8 cellular contexts compared by ENCODE assay signal in genomic region chr1:25615563-25616079, GRCh38. TPM values are rescaled to one million over a fixed set of nuclear protein-coding genes. Genes with fewer than 3 reads are reported as not detected.
DNase-seq lines count a peak whose midpoint lies in the region; ATAC-seq and TF ChIP-seq lines count a peak whose summit lies in the region.

No MANE protein-coding gene starts in this region.

- H3K36me3 Mint-ChIP-seq in naive thymus-derived CD4-positive, alpha-beta T cell, result peaks cover 0 to 22% (median 5%) of the 10 kb centered on the region in 5 donors

- intact Hi-C loops in naive thymus-derived CD4-positive, alpha-beta T cell (cut with micrococcal nuclease), result loop anchor here in 1 of 2 donors (1.0 to 5.0 kb wide), 6 partner anchors 53 to 857 kb away; partner anchors contain the start of genes HMGN2, MACO1, PAFAH2 and PDIK1L

- peaks cover 0 to 1% (median 0%) of the 10 kb centered on the region in 11 donors for H3K9me3 Mint-ChIP-seq in naive thymus-derived CD4-positive, alpha-beta T cell

- H3K4me2 ChIP-seq in KMS-11, result peak overlapping the region; percentile 94

- H3K4me3 ChIP-seq in GM08714 (ENCODE audit: low read length) (peak overlapping the region; percentile 56; the same call in 1 of the 2 replicates), KMS-11 (IDR thresholded peaks at IDR 0.05; ENCODE audit: insufficient read depth, low read depth, low read length) (no peak overlapping the region)
- peak overlapping the region; percentile 56 for H3K4me3 ChIP-seq in naive thymus-derived CD4-positive, alpha-beta T cell (ENCODE audit: low read length)

- no peak for ATAC-seq in naive thymus-derived CD4-positive, alpha-beta T cell
- ATAC-seq in GM18519 (IDR thresholded peaks at IDR 0.05; ENCODE audit: low FRiP score, unreplicated experiment) (no peak), HG02852 (IDR thresholded peaks at IDR 0.05; ENCODE audit: unreplicated experiment) (no peak)

- H3K27me3 Mint-ChIP-seq in naive thymus-derived CD4-positive, alpha-beta T cell, result peaks cover 0 to 73% (median 0%) of the 10 kb centered on the region in 5 donors

- TF ChIP-seq CTCF in KMS-11 (conservative IDR thresholded peaks at IDR 0.05; ENCODE audit: low read depth, low read length), result no peak

- H3K4me3 Mint-ChIP-seq in naive thymus-derived CD4-positive, alpha-beta T cell, result peak overlapping the region; percentile 66 to 99 (median 82)

- peaks cover 23% of the 10 kb centered on the region; the same call in 1 of the 2 replicates for H3K79me2 ChIP-seq in KMS-11 (ENCODE audit: insufficient read depth, low read depth)

- POLR2A ChIA-PET in naive thymus-derived CD4-positive, alpha-beta T cell (lab: Charles Lee), result interaction anchor here (0.8 to 10.3 kb wide), 7 partner anchors 18 to 280 kb away, joined by 3 to 81 read pairs (median 7); partner anchors contain the start of gene SELENON

- DNase-seq in cerebellar cortex (ENCODE audit: low spot score), result peak; percentile 46
- DNase-seq in naive thymus-derived CD4-positive, alpha-beta T cell, result peak in 1 of 9 donors; percentile 29
- DNase-seq in stimulated activated CD4-positive, alpha-beta T cell treated with anti-CD3 and anti-CD28 coated beads, Interleukin-15, amount 100 ng/mL, for 24 hours, result no peak
- DNase-seq in HT-29 (ENCODE audit: low spot score), result no peak

- peak overlapping the region; percentile 90 for H2AFZ ChIP-seq in KMS-11 (ENCODE audit: low read depth)

- H4K20me1 ChIP-seq in KMS-11 (ENCODE audit: insufficient read depth), result no peaks in the 10 kb centered on the region

- peaks cover 7% of the 10 kb centered on the region; the same call in 1 of the 2 replicates for H3K27me3 ChIP-seq in KMS-11 (ENCODE audit: insufficient read depth, low read depth)
- H3K27me3 ChIP-seq in naive thymus-derived CD4-positive, alpha-beta T cell (ENCODE audit: control insufficient read depth in 2 of 2, insufficient read depth in 2 of 2, low read length in 2 of 2), result no peaks in the 10 kb centered on the region

- CTCF ChIA-PET in naive thymus-derived CD4-positive, alpha-beta T cell (lab: Charles Lee), result interaction anchor here (1.1 kb wide), 1 partner anchor 78 kb away, joined by 4 read pairs; no protein-coding TSS in a partner anchor

- H3K27ac Mint-ChIP-seq in naive thymus-derived CD4-positive, alpha-beta T cell, result peak overlapping the region; percentile 58 to 93 (median 79)

- H3K4me1 ChIP-seq in KMS-11 (ENCODE audit: low read depth, poor library complexity, severe bottlenecking), result peaks cover 60% of the 10 kb centered on the region
- H3K4me1 ChIP-seq in naive thymus-derived CD4-positive, alpha-beta T cell (ENCODE audit: control insufficient read depth in 2 of 2, insufficient read depth in 2 of 2, low read length in 2 of 2), result peaks cover 13 to 37% of the 10 kb centered on the region in 2 donors

- H3K9ac ChIP-seq in KMS-11, result no peak overlapping the region; the same call in 1 of the 2 replicates

- H3K27ac ChIP-seq in KMS-11, result no peak overlapping the region
- H3K27ac ChIP-seq in naive thymus-derived CD4-positive, alpha-beta T cell (ENCODE audit: low read depth, low read length), result peak overlapping the region; percentile 70

- no peaks in the 10 kb centered on the region for H3K36me3 ChIP-seq in KMS-11 (ENCODE audit: insufficient read depth)
- H3K36me3 ChIP-seq in naive thymus-derived CD4-positive, alpha-beta T cell (ENCODE audit: control insufficient read depth in 2 of 3, insufficient read depth in 3 of 3, low read length in 3 of 3), result peaks cover 0 to 4% (median 0%) of the 10 kb centered on the region in 3 experiments

- H3K9me3 ChIP-seq in naive thymus-derived CD4-positive, alpha-beta T cell (ENCODE audit: control insufficient read depth in 2 of 3, low read length in 3 of 3), result no peaks in the 10 kb centered on the region

- peaks cover 34 to 50% (median 40%) of the 10 kb centered on the region in 7 donors for H3K4me1 Mint-ChIP-seq in naive thymus-derived CD4-positive, alpha-beta T cell

RNA-seq across cellular contexts. Expression of gene MAN1C1, which starts 1.0 kb away (rescaled TPM):
- 10 to 100 TPM; 28.8 to 85.5 (median 69.9) TPM for total RNA-seq in naive thymus-derived CD4-positive, alpha-beta T cell
- 10 to 100 TPM; 16.0 to 30.4 TPM for polyA plus RNA-seq in naive thymus-derived CD4-positive, alpha-beta T cell
- total RNA-seq in HT-29 (2014; rRNA removed; shearing (Covaris generic)), result 0.10 and 0.28 TPM in 2 replicates

Comparison
In these comparisons a context has a peak if more than half of its experiments do, and no peak if none do; other contexts are left out.
1. RNA of gene MAN1C1, which starts 1.0 kb away (total RNA-seq): 28.8 to 85.5 TPM in naive thymus-derived CD4-positive, alpha-beta T cell; 0.10 to 0.28 TPM in HT-29; every median in the first group is over 10 times any median in the second.